26 cellular contexts compared by ENCODE assay signal in the genomic region with DNA sequence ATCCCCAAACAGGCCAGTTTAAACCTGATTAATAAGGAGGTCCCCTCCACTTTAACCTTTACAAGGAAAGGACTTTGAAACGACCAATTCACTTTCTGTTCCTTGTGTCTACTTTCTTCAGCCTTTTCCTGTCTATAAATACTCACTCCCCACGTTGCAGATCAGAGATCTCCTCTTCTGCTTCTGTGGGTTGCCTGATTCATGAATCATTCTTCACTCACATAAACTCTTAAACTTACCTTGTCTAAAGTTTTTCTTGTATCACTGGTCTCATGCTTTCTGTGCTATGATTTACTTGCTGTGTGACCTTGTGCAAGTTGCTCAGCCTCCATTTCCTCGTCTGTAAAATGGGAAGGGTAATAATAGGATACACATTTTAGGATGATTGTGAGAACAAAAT.
DNase-seq lines count a peak whose midpoint lies in the region; ATAC-seq, FAIRE-seq and TF ChIP-seq lines count a peak whose summit lies in the region.
"Had no signal": no experiment of that assay in that cellular context is flagged by ENCODE, and none has a peak within 500 bp of the region (broad histone marks: within the 10 kb centered on the region; RNA-seq: fewer than 3 reads in every experiment).

No MANE protein-coding gene starts in this region.

- H3K27ac ChIP-seq in K562 (ENCODE audit: extremely low read depth, low read depth, low read length), result no peak overlapping the region
- H3K27ac ChIP-seq in osteoblast (ENCODE audit: low read depth, low read length), result no peak overlapping the region
- H3K27ac ChIP-seq in hepatocyte, result no peak overlapping the region
- no peak overlapping the region for H3K27ac ChIP-seq in breast epithelium
- H3K27ac ChIP-seq: RWPE1 had no signal

- in situ Hi-C loops in K562 (cut with MboI), result no loop called here

- ATAC-seq in K562 (no peak), left lobe of liver (no peak)
- ATAC-seq: GM12878 had no signal

- H3K9ac ChIP-seq in K562 (ENCODE audit: insufficient read depth in 1 of 2, low read depth in 2 of 2, low read length in 2 of 2), result no peak overlapping the region

- CTCF ChIA-PET in K562 (lab: Yijun Ruan, JAX; ENCODE audit: low intra/inter-chr PET ratio), result no interaction called here

- no peak for TF ChIP-seq POLR2A in K562 (conservative IDR thresholded peaks at IDR 0.05)
- TF ChIP-seq POLR2A in breast epithelium (IDR thresholded peaks at IDR 0.05), result no peak

- H3K4me1 Mint-ChIP-seq in HFFc6 (ENCODE audit: low read depth), result peaks cover 43% of the 10 kb centered on the region
- H3K4me1 Mint-ChIP-seq: CD4-positive, alpha-beta memory T cell had no signal

- H3K9me3 Mint-ChIP-seq in HFFc6, result no peaks in the 10 kb centered on the region
- H3K9me3 Mint-ChIP-seq: CD4-positive, alpha-beta memory T cell; H9 had no signal

- no peaks in the 10 kb centered on the region for H3K36me3 ChIP-seq in K562 (ENCODE audit: control insufficient read depth, insufficient read depth, low read length)
- no peaks in the 10 kb centered on the region for H3K36me3 ChIP-seq in osteoblast (ENCODE audit: insufficient read depth, low read length)
- H3K36me3 ChIP-seq in hepatocyte (replicated peaks; ENCODE audit: insufficient read depth, low read depth), result no peaks in the 10 kb centered on the region
- H3K36me3 ChIP-seq in breast epithelium, result no peaks in the 10 kb centered on the region

- no peak overlapping the region for H3K4me3 ChIP-seq in K562
- H3K4me3 ChIP-seq in osteoblast (ENCODE audit: insufficient read depth, low read length), result no peak overlapping the region
- no peak overlapping the region for H3K4me3 ChIP-seq in hepatocyte
- no peak overlapping the region for H3K4me3 ChIP-seq in breast epithelium
- H3K4me3 ChIP-seq: GM12878 had no signal

- H3K27me3 ChIP-seq in K562 (ENCODE audit: control insufficient read depth in 2 of 2, insufficient read depth in 2 of 2, low read length in 2 of 2), result no peaks in the 10 kb centered on the region
- no peaks in the 10 kb centered on the region for H3K27me3 ChIP-seq in osteoblast (ENCODE audit: insufficient read depth, low read length)
- no peaks in the 10 kb centered on the region for H3K27me3 ChIP-seq in hepatocyte
- H3K27me3 ChIP-seq in breast epithelium, result no peaks in the 10 kb centered on the region

- no peak overlapping the region for H3K4me3 Mint-ChIP-seq in HFFc6
- H3K4me3 Mint-ChIP-seq: CD4-positive, alpha-beta memory T cell; H9 had no signal

- no peak for TF ChIP-seq RAD21 in K562 (CRISPR knock-in tag; conservative IDR thresholded peaks at IDR 0.05 in 1 of 2, IDR thresholded peaks at IDR 0.05 in 1 of 2)

- intact Hi-C loops in K562 (cut with micrococcal nuclease), result no loop called here
- intact Hi-C loops in breast epithelium (cut with DNase I; ENCODE audit: low total_unique reads), result no loop called here

- H3K36me3 Mint-ChIP-seq in HFFc6 (ENCODE audit: low read depth), result no peaks in the 10 kb centered on the region; the same call in 1 of the 2 replicates
- H3K36me3 Mint-ChIP-seq: CD4-positive, alpha-beta memory T cell had no signal

- BruUV-seq in K562 (replicated peaks; lab: Mats Ljungman, UMichigan), result no TSS peak

- no peak overlapping the region; the same call in 1 of the 2 replicates for H3K27ac Mint-ChIP-seq in HFFc6
- H3K27ac Mint-ChIP-seq: CD4-positive, alpha-beta memory T cell; H9 had no signal

- WGBS in K562 (ENCODE audit: insufficient coverage, low coverage, missing lambda C conversion rate), result 2% methylated on average over 3 of the region's 3 CpGs
- 62% methylated on average over 3 of the region's 3 CpGs for WGBS in hepatocyte (ENCODE audit: low lambda C conversion rate, missing lambda C conversion rate)

- no peaks in the 10 kb centered on the region for H3K9me2 ChIP-seq in hepatocyte (replicated peaks; ENCODE audit: insufficient read depth)

- TF ChIP-seq CTCF in HFFc6 (IDR thresholded peaks at IDR 0.05), result no peak
- no peak for TF ChIP-seq CTCF in K562 (IDR thresholded peaks at IDR 0.05 in 2 of 3, conservative IDR thresholded peaks at IDR 0.05 in 1 of 3; ENCODE audit: insufficient read depth in 2 of 3, low read depth in 1 of 3, low read length in 3 of 3)
- no peak for TF ChIP-seq CTCF in osteoblast (IDR thresholded peaks at IDR 0.05; ENCODE audit: extremely low read depth, low read depth, low read length)
- no peak for TF ChIP-seq CTCF in hepatocyte (IDR thresholded peaks at IDR 0.05; ENCODE audit: poor library complexity)
- TF ChIP-seq CTCF in breast epithelium (IDR thresholded peaks at IDR 0.05), result no peak

- TF ChIP-seq EP300 in K562 (IDR thresholded peaks at IDR 0.05; ENCODE audit: low read length), result no peak

- POLR2A ChIA-PET in K562 (lab: Yijun Ruan, JAX), result no interaction called here

- H3K79me2 ChIP-seq in K562 (ENCODE audit: control insufficient read depth, insufficient read depth, low read length) (no peaks in the 10 kb centered on the region), osteoblast (ENCODE audit: insufficient read depth, low read length) (no peaks in the 10 kb centered on the region), hepatocyte (no peaks in the 10 kb centered on the region)

- H3K9me3 ChIP-seq in K562 (replicated peaks; ENCODE audit: control insufficient read depth, insufficient read depth, low read depth, low read length) (no peaks in the 10 kb centered on the region), osteoblast (ENCODE audit: low read depth, low read length) (no peaks in the 10 kb centered on the region), hepatocyte (ENCODE audit: low read depth) (no peaks in the 10 kb centered on the region), breast epithelium (no peaks in the 10 kb centered on the region)

- peak; percentile 20 for DNase-seq in HFFc6
- peak; percentile 11 for DNase-seq in MV-4-11 (lab: John Stamatoyannopoulos, UW)
- no peak for DNase-seq in K562 (ENCODE audit: extremely low read depth in 1 of 4, low spot score in 3 of 4)
- DNase-seq in osteoblast (ENCODE audit: insufficient read length, low spot score, missing footprints), result peak; percentile 35
- no peak for DNase-seq in hepatocyte (ENCODE audit: low spot score)
- no peak for DNase-seq in left lobe of liver (ENCODE audit: low spot score)
- DNase-seq in breast epithelium (ENCODE audit: low spot score in 2 of 2), result no peak
- DNase-seq: C1 segment of cervical spinal cord; CD4-positive, alpha-beta memory T cell; COR-L47; DMS53; GDM1; H9; KG1; NCI-H1092 treated with DMSO at 0.1 percent for 48 hours; NCI-H1436 treated with DMSO at 0.1 percent for 48 hours; NCI-H1930; NCI-H2107; NCI-H446; NCI-H524 treated with DMSO at 0.1 percent for 48 hours; NCI-H774; SHP77 had no signal

- H3K4me2 ChIP-seq in K562 (ENCODE audit: insufficient read depth, low read length), result no peak overlapping the region
- H3K4me2 ChIP-seq in osteoblast (ENCODE audit: insufficient read depth, low read length), result no peak overlapping the region
- H3K4me2 ChIP-seq in hepatocyte, result no peak overlapping the region

- peaks cover 1% of the 10 kb centered on the region; the same call in 1 of the 2 replicates for H3K27me3 Mint-ChIP-seq in HFFc6 (ENCODE audit: insufficient read depth)

- no peak for FAIRE-seq in K562 (lab: Jason Lieb, UNC)
- FAIRE-seq: GM12878, GM19239, HTR-8/SVneo had no signal

- H2AFZ ChIP-seq in K562 (ENCODE audit: low read depth, low read length) (no peak overlapping the region), osteoblast (ENCODE audit: low read length) (peak overlapping the region; percentile 50), hepatocyte (no peak overlapping the region)

- no peaks in the 10 kb centered on the region for H3K9me1 ChIP-seq in K562 (ENCODE audit: control insufficient read depth, insufficient read depth, low read length)

- H3K4me1 ChIP-seq in K562 (replicated peaks in 1 of 2; ENCODE audit: control insufficient read depth in 2 of 2, insufficient read depth in 2 of 2, low read length in 2 of 2), result no peaks in the 10 kb centered on the region
- peaks cover 7% of the 10 kb centered on the region for H3K4me1 ChIP-seq in osteoblast (ENCODE audit: insufficient read depth, low read length)
- H3K4me1 ChIP-seq in hepatocyte (ENCODE audit: insufficient read depth), result no peaks in the 10 kb centered on the region
- no peaks in the 10 kb centered on the region for H3K4me1 ChIP-seq in breast epithelium

- H4K20me1 ChIP-seq in K562 (replicated peaks; ENCODE audit: control insufficient read depth, insufficient read depth, low read length) (no peaks in the 10 kb centered on the region), osteoblast (ENCODE audit: insufficient read depth, low read length) (no peaks in the 10 kb centered on the region), hepatocyte (ENCODE audit: insufficient read depth, poor library complexity, severe bottlenecking) (no peaks in the 10 kb centered on the region)

TF ChIP-seq in K562, 482 proteins besides CTCF, POLR2A, EP300 and RAD21:
- no peak for TF ChIP-seq TAL1 (IDR thresholded peaks at IDR 0.05)
- no peak for TF ChIP-seq ZNF584 (CRISPR knock-in tag; IDR thresholded peaks at IDR 0.05; ENCODE audit: low read depth)
- TF ChIP-seq RBM25 (IDR thresholded peaks at IDR 0.05; ENCODE audit: low read depth, low read length, severe bottlenecking), result peak; percentile 8
TF ChIP-seq in K562: peak in this region for 1.

Comparison
In these comparisons a context has a peak if more than half of its experiments do, and no peak if none do; other contexts are left out.
1. DNase-seq: peak in HFFc6 (single experiment), MV-4-11 (single experiment) and osteoblast (single experiment); none in K562 (0 of 4), hepatocyte (single experiment), left lobe of liver (single experiment) and breast epithelium (0 of 2).